In genomic region chr11:48216510-48216909, GRCh38 we compare ENCODE assay signal across 24 cellular contexts. TPM values are rescaled to one million over a fixed set of nuclear protein-coding genes. Genes with fewer than 3 reads are reported as not detected.
"Had no signal": no experiment of that assay in that cellular context is flagged by ENCODE, and none has a peak within 500 bp of the region (broad histone marks: within the 10 kb centered on the region; RNA-seq: fewer than 3 reads in every experiment).

A gene with protein sequence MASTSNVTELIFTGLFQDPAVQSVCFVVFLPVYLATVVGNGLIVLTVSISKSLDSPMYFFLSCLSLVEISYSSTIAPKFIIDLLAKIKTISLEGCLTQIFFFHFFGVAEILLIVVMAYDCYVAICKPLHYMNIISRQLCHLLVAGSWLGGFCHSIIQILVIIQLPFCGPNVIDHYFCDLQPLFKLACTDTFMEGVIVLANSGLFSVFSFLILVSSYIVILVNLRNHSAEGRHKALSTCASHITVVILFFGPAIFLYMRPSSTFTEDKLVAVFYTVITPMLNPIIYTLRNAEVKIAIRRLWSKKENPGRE (plus strand): TSS chr11:48216810. CDS start chr11:48216810, 0 bp downstream.

- H3K27ac ChIP-seq: stomach, suprapubic skin, testis, thoracic aorta, thyroid gland, tibial artery, tibial nerve, transverse colon, upper lobe of left lung, upper lobe of right lung, uterus, vagina had no signal

- H3K27me3 ChIP-seq: stomach, suprapubic skin, testis, thyroid gland, tibial artery, tibial nerve, transverse colon, upper lobe of left lung, upper lobe of right lung, uterus, vagina had no signal

- H3K4me1 ChIP-seq: stomach, suprapubic skin, testis, thyroid gland, tibial artery, tibial nerve, transverse colon, upper lobe of left lung, upper lobe of right lung, uterus, vagina had no signal

- H3K9me3 ChIP-seq: stomach, suprapubic skin, testis, thoracic aorta, thyroid gland, tibial artery, tibial nerve, transverse colon, upper lobe of left lung, upper lobe of right lung, uterus, vagina had no signal

- DNase-seq: stimulated activated CD4-positive, alpha-beta T cell treated with anti-CD3 and anti-CD28 coated beads, Interleukin-2, amount 100 ng/mL, for 48 hours; stimulated activated CD4-positive, alpha-beta T cell treated with anti-CD3 and anti-CD28 coated beads, Interleukin-4, amount 100 ng/mL, for 1 hour; stimulated activated CD4-positive, alpha-beta T cell treated with anti-CD3 and anti-CD28 coated beads, Interleukin-4, amount 100 ng/mL, for 24 hours; stimulated activated CD4-positive, alpha-beta T cell treated with anti-CD3 and anti-CD28 coated beads, Interleukin-4, amount 100 ng/mL, for 4 hours; stimulated activated CD8-positive, alpha-beta memory T cell treated with anti-CD3 and anti-CD28 coated beads, Interleukin-4, amount 100 ng/mL, for 48 hours; stimulated activated naive B cell treated with anti-CD40 and anti-IgM and Interleukin-4, amounts not matched to agents 10 μg/mL and 1 μg/mL and 100 μg/mL, for 72 hours; stimulated activated naive CD4-positive, alpha-beta T cell; stimulated activated naive CD4-positive, alpha-beta T cell treated with Interleukin-2 at 50 U/mL for 16 hours; stimulated activated naive CD8-positive, alpha-beta T cell treated with anti-CD3 and anti-CD28 coated beads, Interleukin-15, amount 100 ng/mL, for 72 hours; stimulated activated naive CD8-positive, alpha-beta T cell treated with anti-CD3 and anti-CD28 coated beads, Interleukin-15, Interleukin-2, amounts not matched to agents 100 U/mL and 50 U/mL, for 24 hours; stomach; substantia nigra; testis; thyroid gland; tibial artery; transverse colon; upper lobe of left lung; upper lobe of right lung; uterus had no signal

- H3K36me3 ChIP-seq: stomach, suprapubic skin, thoracic aorta, thyroid gland, tibial artery, tibial nerve, transverse colon, upper lobe of left lung, upper lobe of right lung, uterus, vagina had no signal

- H3K4me3 ChIP-seq: stomach, suprapubic skin, testis, thoracic aorta, thyroid gland, tibial artery, tibial nerve, transverse colon, upper lobe of left lung, upper lobe of right lung, uterus, vagina had no signal

RNA-seq across cellular contexts. Expression of the gene that starts here (rescaled TPM):
- polyA plus RNA-seq: stomach, urinary bladder had no signal
